In the genomic region with DNA sequence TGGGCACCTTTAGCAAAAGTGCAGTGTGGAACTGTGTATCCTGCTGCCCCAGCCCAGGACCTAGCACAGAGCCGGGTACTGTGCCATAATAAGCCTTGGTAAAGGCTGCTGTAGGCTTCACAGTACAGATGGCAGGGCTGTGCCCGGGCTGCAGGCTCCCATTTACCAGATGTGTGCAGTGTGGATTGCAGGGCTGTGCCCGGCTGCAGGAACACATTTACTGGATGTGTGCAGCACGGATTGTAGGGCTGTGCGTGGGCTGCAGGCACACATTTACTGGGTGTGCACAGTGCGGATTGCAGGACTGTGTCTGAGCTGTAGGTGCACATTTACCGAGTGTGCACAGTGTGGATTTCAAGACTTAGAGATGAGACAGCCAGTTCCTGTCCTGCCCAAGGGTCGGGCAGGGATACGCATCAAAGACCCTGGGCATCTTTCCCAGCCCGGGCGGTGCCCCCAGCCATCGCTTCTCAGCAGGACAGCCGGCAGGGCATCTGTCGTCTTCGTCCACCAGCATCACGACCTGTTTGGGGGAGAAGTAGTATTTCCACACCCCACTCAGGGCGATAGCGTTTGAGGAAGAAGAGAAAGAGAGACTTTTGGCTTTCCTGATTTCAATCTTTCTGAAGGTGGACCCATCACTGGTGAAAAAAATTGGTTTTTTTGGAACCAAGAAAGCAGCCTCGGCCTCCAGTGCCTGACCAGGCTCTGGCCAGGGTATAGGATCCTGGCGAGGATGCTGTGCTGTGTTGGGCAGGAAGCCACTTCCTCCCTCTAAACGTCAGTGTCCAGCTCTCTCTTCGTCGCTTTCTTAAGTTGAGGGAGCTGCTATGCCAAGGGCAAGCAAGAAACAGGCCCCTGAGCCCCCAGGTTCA, we compare ENCODE assay signal across 1 cellular context.
TF ChIP-seq lines count a peak whose summit lies in the region.

No MANE protein-coding gene starts in this region.

TF ChIP-seq in K562, 482 proteins besides CTCF, POLR2A, EP300 and RAD21 (continued from another document):
- TF ChIP-seq ZNF507 (tag; conservative IDR thresholded peaks at IDR 0.05), result no peak
- no peak for TF ChIP-seq PBX2 (CRISPR knock-in tag; IDR thresholded peaks at IDR 0.05; ENCODE audit: low read depth)
- no peak for TF ChIP-seq PBX2 (tag; conservative IDR thresholded peaks at IDR 0.05; ENCODE audit: low read depth)
- TF ChIP-seq JUND (IDR thresholded peaks at IDR 0.05; ENCODE audit: borderline replicate concordance, low read depth, low read length), result no peak
- TF ChIP-seq JUND (tag; IDR thresholded peaks at IDR 0.05; ENCODE audit: borderline replicate concordance, low read depth, low read length), result no peak
- TF ChIP-seq ZNF24 (IDR thresholded peaks at IDR 0.05), result no peak
- TF ChIP-seq MED1 (CRISPR knock-in tag; IDR thresholded peaks at IDR 0.05; ENCODE audit: borderline replicate concordance), result no peak
- no peak for TF ChIP-seq TOE1 (IDR thresholded peaks at IDR 0.05; ENCODE audit: borderline replicate concordance)
- no peak for TF ChIP-seq TOE1 (CRISPR knock-in tag; IDR thresholded peaks at IDR 0.05; ENCODE audit: borderline replicate concordance, low read depth)
- TF ChIP-seq, protein P1, sequence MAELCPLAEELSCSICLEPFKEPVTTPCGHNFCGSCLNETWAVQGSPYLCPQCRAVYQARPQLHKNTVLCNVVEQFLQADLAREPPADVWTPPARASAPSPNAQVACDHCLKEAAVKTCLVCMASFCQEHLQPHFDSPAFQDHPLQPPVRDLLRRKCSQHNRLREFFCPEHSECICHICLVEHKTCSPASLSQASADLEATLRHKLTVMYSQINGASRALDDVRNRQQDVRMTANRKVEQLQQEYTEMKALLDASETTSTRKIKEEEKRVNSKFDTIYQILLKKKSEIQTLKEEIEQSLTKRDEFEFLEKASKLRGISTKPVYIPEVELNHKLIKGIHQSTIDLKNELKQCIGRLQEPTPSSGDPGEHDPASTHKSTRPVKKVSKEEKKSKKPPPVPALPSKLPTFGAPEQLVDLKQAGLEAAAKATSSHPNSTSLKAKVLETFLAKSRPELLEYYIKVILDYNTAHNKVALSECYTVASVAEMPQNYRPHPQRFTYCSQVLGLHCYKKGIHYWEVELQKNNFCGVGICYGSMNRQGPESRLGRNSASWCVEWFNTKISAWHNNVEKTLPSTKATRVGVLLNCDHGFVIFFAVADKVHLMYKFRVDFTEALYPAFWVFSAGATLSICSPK (IDR thresholded peaks at IDR 0.05; ENCODE audit: borderline replicate concordance), result no peak
- no peak for TF ChIP-seq ATF3 (IDR thresholded peaks at IDR 0.05)
- no peak for TF ChIP-seq ATF3 (CRISPR knock-in tag; conservative IDR thresholded peaks at IDR 0.05)
- no peak for TF ChIP-seq MCM3 (IDR thresholded peaks at IDR 0.05)
- no peak for TF ChIP-seq POLR2H (tag; IDR thresholded peaks at IDR 0.05; ENCODE audit: low read depth)
- no peak for TF ChIP-seq ZBTB40 (IDR thresholded peaks at IDR 0.05)
- TF ChIP-seq ZBTB40 (CRISPR knock-in tag; IDR thresholded peaks at IDR 0.05), result no peak
- TF ChIP-seq MIER1 (IDR thresholded peaks at IDR 0.05; ENCODE audit: low read depth), result no peak
- no peak for TF ChIP-seq TBL1XR1 (IDR thresholded peaks at IDR 0.05; ENCODE audit: low read length in 2 of 2)
- TF ChIP-seq, protein P2, sequence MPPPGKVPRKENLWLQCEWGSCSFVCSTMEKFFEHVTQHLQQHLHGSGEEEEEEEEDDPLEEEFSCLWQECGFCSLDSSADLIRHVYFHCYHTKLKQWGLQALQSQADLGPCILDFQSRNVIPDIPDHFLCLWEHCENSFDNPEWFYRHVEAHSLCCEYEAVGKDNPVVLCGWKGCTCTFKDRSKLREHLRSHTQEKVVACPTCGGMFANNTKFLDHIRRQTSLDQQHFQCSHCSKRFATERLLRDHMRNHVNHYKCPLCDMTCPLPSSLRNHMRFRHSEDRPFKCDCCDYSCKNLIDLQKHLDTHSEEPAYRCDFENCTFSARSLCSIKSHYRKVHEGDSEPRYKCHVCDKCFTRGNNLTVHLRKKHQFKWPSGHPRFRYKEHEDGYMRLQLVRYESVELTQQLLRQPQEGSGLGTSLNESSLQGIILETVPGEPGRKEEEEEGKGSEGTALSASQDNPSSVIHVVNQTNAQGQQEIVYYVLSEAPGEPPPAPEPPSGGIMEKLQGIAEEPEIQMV (tag; conservative IDR thresholded peaks at IDR 0.05; ENCODE audit: low read depth), result no peak
- TF ChIP-seq PHTF2 (CRISPR knock-in tag; IDR thresholded peaks at IDR 0.05), result no peak
- no peak for TF ChIP-seq SMAD2 (IDR thresholded peaks at IDR 0.05; ENCODE audit: low read depth, low read length)
- no peak for TF ChIP-seq ZNF134 (CRISPR knock-in tag; conservative IDR thresholded peaks at IDR 0.05)
- TF ChIP-seq MAFK (IDR thresholded peaks at IDR 0.05; ENCODE audit: low read length), result no peak
- no peak for TF ChIP-seq POLR3G (IDR thresholded peaks at IDR 0.05; ENCODE audit: extremely low read depth, insufficient read length, insufficient replicate concordance)
